8 cellular contexts compared by ENCODE assay signal in the genomic region with DNA sequence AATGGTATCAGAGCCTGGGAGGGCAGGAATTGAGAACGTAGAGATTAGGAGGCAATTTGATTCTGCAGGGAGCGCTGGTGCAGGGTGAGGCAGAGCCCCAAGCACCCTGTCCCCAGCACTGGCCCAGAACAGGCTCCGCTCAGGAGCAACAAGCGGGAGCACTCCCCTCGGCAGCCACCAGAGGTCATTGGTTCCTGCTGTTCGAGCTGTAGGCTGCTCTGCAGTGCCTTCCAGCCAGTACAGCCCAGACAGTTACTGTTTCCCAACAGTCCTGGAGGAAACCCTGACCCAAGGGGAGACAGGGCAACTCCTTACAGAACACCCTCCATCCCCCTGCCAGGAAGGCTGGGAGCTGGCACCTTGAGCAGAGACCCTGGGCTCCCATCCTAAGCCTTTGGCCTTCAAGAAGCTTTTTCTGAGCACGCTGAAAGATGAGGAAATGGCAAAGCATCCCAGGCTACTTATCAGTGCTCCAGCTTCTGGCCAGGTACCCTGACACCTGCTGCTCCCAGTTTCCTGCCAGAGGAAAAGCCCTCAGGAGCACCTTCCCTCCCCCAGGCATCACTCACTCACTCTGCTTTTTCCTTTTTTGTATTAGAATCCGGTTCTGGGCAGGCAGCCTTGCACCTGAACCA.
DNase-seq lines count a peak whose midpoint lies in the region; ATAC-seq and TF ChIP-seq lines count a peak whose summit lies in the region.

No MANE protein-coding gene starts in this region.

- H3K79me2 ChIP-seq in OCI-LY1 (ENCODE audit: insufficient read depth, low read length): no peaks in the 10 kb centered on the region

- H3K9me3 ChIP-seq in CD4-positive, alpha-beta memory T cell (ENCODE audit: control insufficient read depth in 1 of 2, low read length in 2 of 2): no peaks in the 10 kb centered on the region
- H3K9me3 ChIP-seq in OCI-LY1 (ENCODE audit: low read length): no peaks in the 10 kb centered on the region

- peaks cover 0 to 1% (median 0%) of the 10 kb centered on the region in 8 donors for H3K9me3 Mint-ChIP-seq in CD4-positive, alpha-beta memory T cell
- no peaks in the 10 kb centered on the region for H3K9me3 Mint-ChIP-seq in nephron

- DNase-seq in CD4-positive, alpha-beta memory T cell: peak; percentile 46 to 59 (median 52)
- DNase-seq in HT-29 (ENCODE audit: low spot score): peak; percentile 94
- peak; percentile 81 for DNase-seq in activated CD8-positive, alpha-beta memory T cell treated with anti-CD3 and anti-CD28 coated beads, Interleukin-2, amount 50 U/mL, for 48 hours
- peak; percentile 79 for DNase-seq in stimulated activated naive CD8-positive, alpha-beta T cell treated with anti-CD3 and anti-CD28 coated beads, Interleukin-15, Interleukin-2, amounts not matched to agents 100 U/mL and 50 U/mL, for 24 hours

- H3K27ac Mint-ChIP-seq in CD4-positive, alpha-beta memory T cell: peak overlapping the region in 2 of 7 donors; percentile 1 to 24
- no peak overlapping the region for H3K27ac Mint-ChIP-seq in nephron

- no peak overlapping the region for H3K4me3 ChIP-seq in CD4-positive, alpha-beta memory T cell (ENCODE audit: low read length in 2 of 2)
- no peak overlapping the region for H3K4me3 ChIP-seq in OCI-LY1 (ENCODE audit: low read depth, low read length, poor library complexity, severe bottlenecking)

- ATAC-seq in GM19395 (IDR thresholded peaks at IDR 0.05; ENCODE audit: unreplicated experiment) (peak; percentile 70), esophagus mucosa (peak; percentile 91)
- ATAC-seq in stimulated activated naive CD8-positive, alpha-beta T cell treated with anti-CD3 and anti-CD28 coated beads, Interleukin-15, Interleukin-2, amounts not matched to agents 100 U/mL and 50 U/mL, for 24 hours: peak; percentile 79

- peaks cover 42 to 77% of the 10 kb centered on the region in 2 donors for H3K36me3 Mint-ChIP-seq in CD4-positive, alpha-beta memory T cell
- H3K36me3 Mint-ChIP-seq in nephron (ENCODE audit: low read depth): peaks cover 4% of the 10 kb centered on the region

- POLR2A ChIA-PET in CD4-positive, alpha-beta memory T cell (lab: Charles Lee; ENCODE audit: partially characterized antibody): interaction anchor here (1.2 to 1.5 kb wide), 3 partner anchors 10 to 225 kb away, joined by 3 read pairs; no protein-coding TSS in a partner anchor

- CTCF ChIA-PET in CD4-positive, alpha-beta memory T cell (lab: Charles Lee; ENCODE audit: partially characterized antibody): interaction anchor here (0.6 to 2.9 kb wide), 11 partner anchors 11 to 390 kb away, joined by 3 to 19 read pairs (median 3); no protein-coding TSS in a partner anchor

- H3K27ac ChIP-seq in CD4-positive, alpha-beta memory T cell (ENCODE audit: low read depth, low read length): no peak overlapping the region
- H3K27ac ChIP-seq in OCI-LY1 (ENCODE audit: low read depth, low read length, poor library complexity, severe bottlenecking): no peak overlapping the region

- peaks cover 48% of the 10 kb centered on the region for H3K36me3 ChIP-seq in CD4-positive, alpha-beta memory T cell (ENCODE audit: insufficient read depth, low read length)
- H3K36me3 ChIP-seq in OCI-LY1 (ENCODE audit: insufficient read depth, low read length): no peaks in the 10 kb centered on the region

- peaks cover 12 to 28% (median 16%) of the 10 kb centered on the region in 4 donors for H3K4me1 Mint-ChIP-seq in CD4-positive, alpha-beta memory T cell
- peaks cover 42% of the 10 kb centered on the region for H3K4me1 Mint-ChIP-seq in nephron

- intact Hi-C loops in CD4-positive, alpha-beta memory T cell (cut with micrococcal nuclease): loop anchor here (1.0 kb wide), 3 partner anchors 108 to 390 kb away; no protein-coding TSS in a partner anchor

- H3F3A ChIP-seq in OCI-LY1 (ENCODE audit: insufficient read depth, low read length): no peaks in the 10 kb centered on the region

- no peak overlapping the region for H3K9ac ChIP-seq in OCI-LY1 (ENCODE audit: low read length)

- TF ChIP-seq CTCF in OCI-LY1 (IDR thresholded peaks at IDR 0.05; ENCODE audit: low read length): peak; percentile 94
- TF ChIP-seq CTCF in nephron (IDR thresholded peaks at IDR 0.05; ENCODE audit: unreplicated experiment in 3 of 3): peak; percentile 77 to 84 (median 78)

- peaks cover 7% of the 10 kb centered on the region for H3K4me1 ChIP-seq in CD4-positive, alpha-beta memory T cell (ENCODE audit: insufficient read depth, low read length)
- H3K4me1 ChIP-seq in OCI-LY1 (ENCODE audit: insufficient read depth, low read length, severe bottlenecking): no peaks in the 10 kb centered on the region

- H3K27me3 Mint-ChIP-seq in CD4-positive, alpha-beta memory T cell: no peaks in the 10 kb centered on the region
- peaks cover 29% of the 10 kb centered on the region for H3K27me3 Mint-ChIP-seq in nephron (ENCODE audit: low read depth)

- no peaks in the 10 kb centered on the region for H3K27me3 ChIP-seq in CD4-positive, alpha-beta memory T cell (ENCODE audit: insufficient read depth, low read length)
- H3K27me3 ChIP-seq in OCI-LY1 (ENCODE audit: insufficient read depth, low read length): no peaks in the 10 kb centered on the region

- no peaks in the 10 kb centered on the region for H4K20me1 ChIP-seq in OCI-LY1 (ENCODE audit: insufficient read depth, low read length)

- H2AFZ ChIP-seq in OCI-LY1 (ENCODE audit: low read length): no peak overlapping the region

- no peak overlapping the region for H3K4me3 Mint-ChIP-seq in CD4-positive, alpha-beta memory T cell
- H3K4me3 Mint-ChIP-seq in nephron: no peak overlapping the region

- H3K9me2 ChIP-seq in OCI-LY1 (ENCODE audit: low read depth, low read length): no peaks in the 10 kb centered on the region

- no peak overlapping the region for H3K4me2 ChIP-seq in OCI-LY1 (ENCODE audit: low read length)
